12 cellular contexts compared by ENCODE assay signal in the genomic region with DNA sequence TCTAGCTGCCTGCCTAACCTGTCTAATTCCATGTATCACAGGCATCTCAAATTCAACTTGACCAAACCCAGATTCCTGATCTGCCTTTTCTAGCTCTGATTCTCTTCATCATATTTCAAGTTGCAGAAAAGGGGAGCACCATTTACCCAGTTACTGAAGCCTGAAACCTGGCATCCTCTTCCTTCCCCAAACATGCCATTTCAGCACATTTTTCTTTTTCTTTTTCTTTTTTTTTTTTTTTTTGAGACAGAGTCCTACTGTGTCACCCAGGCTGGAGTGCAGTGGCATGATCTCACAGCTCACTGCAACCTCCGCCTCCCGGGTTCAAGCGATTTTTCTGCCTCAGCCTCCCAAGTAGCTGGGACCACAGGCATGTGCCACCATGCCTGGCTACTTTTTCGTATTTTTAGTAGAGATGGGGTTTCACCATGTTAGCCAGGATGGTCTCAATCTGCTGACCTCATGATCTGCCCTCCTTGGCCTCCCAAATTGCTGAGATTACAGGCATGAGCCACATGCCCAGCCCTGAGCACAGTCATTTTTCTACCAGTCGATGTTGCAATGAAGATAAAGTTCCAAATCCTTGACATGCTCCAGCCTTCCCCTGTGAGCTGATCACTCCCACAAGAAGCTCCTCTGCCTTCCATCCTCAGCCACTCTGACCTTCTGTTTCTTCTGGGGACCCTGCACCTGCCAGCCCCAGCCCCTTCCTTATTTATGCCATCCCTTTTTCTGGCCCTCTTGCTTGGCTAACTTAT. TPM values are rescaled to one million over a fixed set of nuclear protein-coding genes. Genes with fewer than 3 reads are reported as not detected.
DNase-seq lines count a peak whose midpoint lies in the region; ATAC-seq and TF ChIP-seq lines count a peak whose summit lies in the region.
"Had no signal": no experiment of that assay in that cellular context is flagged by ENCODE, and none has a peak within 500 bp of the region (broad histone marks: within the 10 kb centered on the region; RNA-seq: fewer than 3 reads in every experiment).

No MANE protein-coding gene starts in this region.

- peak overlapping the region; percentile 31 for H3K27ac Mint-ChIP-seq in activated T-cell treated with anti-CD3 and anti-CD28 coated beads, Interleukin-2, amount 50 U/mL, for 24 hours
- H3K27ac Mint-ChIP-seq in stimulated activated naive CD8-positive, alpha-beta T cell treated with anti-CD3 and anti-CD28 coated beads, Interleukin-15, amount 100 ng/mL, for 72 hours: peak overlapping the region; percentile 72 to 92
- H3K27ac Mint-ChIP-seq: dendritic cell treated with granulocyte-macrophage colony-stimulating factor and Interleukin-4, amounts not matched to agents 40 ng/mL and 50 ng/mL, for 4 days had no signal

- no peaks in the 10 kb centered on the region for H3K27me3 Mint-ChIP-seq in activated T-cell treated with anti-CD3 and anti-CD28 coated beads, Interleukin-2, amount 50 U/mL, for 24 hours
- no peaks in the 10 kb centered on the region for H3K27me3 Mint-ChIP-seq in stimulated activated naive CD8-positive, alpha-beta T cell treated with anti-CD3 and anti-CD28 coated beads, Interleukin-15, amount 100 ng/mL, for 72 hours
- H3K27me3 Mint-ChIP-seq: dendritic cell treated with granulocyte-macrophage colony-stimulating factor and Interleukin-4, amounts not matched to agents 40 ng/mL and 50 ng/mL, for 4 days had no signal

- DNase-seq in activated T-cell treated with anti-CD3 and anti-CD28 coated beads, Interleukin-2, amount 50 U/mL, for 24 hours: no peak
- DNase-seq in activated T-cell treated with anti-CD3 and anti-CD28 coated beads, Interleukin-2, amount 50 U/mL, for 48 hours: no peak
- DNase-seq in epithelial cell of esophagus (ENCODE audit: low read depth): peak; percentile 11
- no peak for DNase-seq in stimulated activated naive CD8-positive, alpha-beta T cell treated with anti-CD3 and anti-CD28 coated beads, Interleukin-15, amount 100 ng/mL, for 72 hours
- DNase-seq in dorsolateral prefrontal cortex: no peak
- DNase-seq: NCI-H2029, uterus had no signal

- H3K9me3 Mint-ChIP-seq in activated T-cell treated with anti-CD3 and anti-CD28 coated beads, Interleukin-2, amount 50 U/mL, for 24 hours: no peaks in the 10 kb centered on the region
- no peaks in the 10 kb centered on the region for H3K9me3 Mint-ChIP-seq in stimulated activated naive CD8-positive, alpha-beta T cell treated with anti-CD3 and anti-CD28 coated beads, Interleukin-15, amount 100 ng/mL, for 72 hours
- H3K9me3 Mint-ChIP-seq: dendritic cell treated with granulocyte-macrophage colony-stimulating factor and Interleukin-4, amounts not matched to agents 40 ng/mL and 50 ng/mL, for 4 days had no signal

- no peak for TF ChIP-seq CTCF in epithelial cell of esophagus (IDR thresholded peaks at IDR 0.05; ENCODE audit: insufficient read depth, low read depth, low read length, missing control alignments)
- TF ChIP-seq CTCF in dorsolateral prefrontal cortex (IDR thresholded peaks at IDR 0.05 in 54 of 56, conservative IDR thresholded peaks at IDR 0.05 in 2 of 56; ENCODE audit: low read depth in 1 of 56, partially characterized antibody in 56 of 56): no peak

- no peaks in the 10 kb centered on the region for H3K27me3 ChIP-seq in dorsolateral prefrontal cortex
- H3K27me3 ChIP-seq: SJSA1, uterus had no signal

- H3K4me3 Mint-ChIP-seq in activated T-cell treated with anti-CD3 and anti-CD28 coated beads, Interleukin-2, amount 50 U/mL, for 24 hours: no peak overlapping the region
- peak overlapping the region; percentile 26 to 41 for H3K4me3 Mint-ChIP-seq in stimulated activated naive CD8-positive, alpha-beta T cell treated with anti-CD3 and anti-CD28 coated beads, Interleukin-15, amount 100 ng/mL, for 72 hours

- H3K27ac ChIP-seq in dorsolateral prefrontal cortex: peak overlapping the region in 1 of 59 donors; percentile 2
- H3K27ac ChIP-seq: SJSA1 had no signal

- peaks cover 4% of the 10 kb centered on the region for H3K36me3 Mint-ChIP-seq in activated T-cell treated with anti-CD3 and anti-CD28 coated beads, Interleukin-2, amount 50 U/mL, for 24 hours (ENCODE audit: low read depth)

- peaks cover 18% of the 10 kb centered on the region for H3K4me1 Mint-ChIP-seq in activated T-cell treated with anti-CD3 and anti-CD28 coated beads, Interleukin-2, amount 50 U/mL, for 24 hours (ENCODE audit: low read depth)
- H3K4me1 Mint-ChIP-seq in stimulated activated naive CD8-positive, alpha-beta T cell treated with anti-CD3 and anti-CD28 coated beads, Interleukin-15, amount 100 ng/mL, for 72 hours: peaks cover 10% of the 10 kb centered on the region

- H3K4me3 ChIP-seq in epithelial cell of esophagus (ENCODE audit: low read length): no peak overlapping the region
- no peak overlapping the region for H3K4me3 ChIP-seq in dorsolateral prefrontal cortex
- H3K4me3 ChIP-seq: SJSA1, uterus had no signal

- ATAC-seq in HG03354 (IDR thresholded peaks at IDR 0.05; ENCODE audit: poor library complexity, severe bottlenecking, unreplicated experiment) (peak; percentile 30), HG03460 (IDR thresholded peaks at IDR 0.05; ENCODE audit: unreplicated experiment) (no peak), GM19023 (IDR thresholded peaks at IDR 0.05; ENCODE audit: unreplicated experiment) (no peak)
- no peak for ATAC-seq in stimulated activated naive CD8-positive, alpha-beta T cell treated with anti-CD3 and anti-CD28 coated beads, Interleukin-15, amount 100 ng/mL, for 72 hours

- intact Hi-C loops in dorsolateral prefrontal cortex (cut with DNase I): no loop called here

RNA-seq across cellular contexts. Expression of a gene that starts 32.2 kb away (rescaled TPM):
- 10 to 100 TPM in 39 of 120 experiments, 1 to 10 TPM in 81; 4.6 to 16.6 (median 8.6) TPM for total RNA-seq in dorsolateral prefrontal cortex
